In the genomic region with DNA sequence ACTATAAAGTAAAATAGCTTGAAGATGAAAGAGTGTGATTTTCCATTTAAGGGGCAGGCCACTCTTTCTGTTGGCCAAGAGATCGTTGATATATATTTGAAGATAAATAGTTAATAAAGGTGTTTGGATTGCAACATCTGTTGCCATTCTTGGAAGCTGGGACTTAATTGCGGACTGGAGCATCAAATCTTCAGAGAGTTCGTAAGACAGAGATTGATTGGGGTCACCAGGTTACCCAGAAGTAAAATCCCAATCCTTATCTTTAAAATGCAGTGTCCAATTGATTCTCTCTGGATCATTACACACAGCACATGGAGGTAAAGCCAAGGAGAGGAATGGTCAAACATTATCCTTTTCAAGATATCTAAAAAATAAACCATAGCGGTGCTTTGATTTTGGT, we compare ENCODE assay signal across 24 cellular contexts.
DNase-seq lines count a peak whose midpoint lies in the region; ATAC-seq and TF ChIP-seq lines count a peak whose summit lies in the region.
"Had no signal": no experiment of that assay in that cellular context is flagged by ENCODE, and none has a peak within 500 bp of the region (broad histone marks: within the 10 kb centered on the region; RNA-seq: fewer than 3 reads in every experiment).

No MANE protein-coding gene starts in this region.

- POLR2A ChIA-PET in Caco-2 (lab: Charles Lee): interaction anchor here (0.6 to 1.9 kb wide), 6 partner anchors 17 to 227 kb away, joined by 3 to 17 read pairs (median 4); partner anchors contain the start of gene HES1

- intact Hi-C loops in Caco-2 (cut with micrococcal nuclease; ENCODE audit: unreplicated experiment) (loop anchor here (1.0 to 10.0 kb wide), 6 partner anchors 64 to 400 kb away; no protein-coding TSS in a partner anchor), uterus (cut with DNase I; ENCODE audit: low total_unique reads) (no loop called here)

- no peak overlapping the region for H3K4me3 ChIP-seq in Caco-2 (ENCODE audit: low read depth, low read length)
- no peak overlapping the region for H3K4me3 ChIP-seq in uterus
- H3K4me3 ChIP-seq: A549; BLaER1 treated with 17β-estradiol and CSF1 and Interleukin-3, amounts not matched to agents 10 nM and 100 nM; GM12878 had no signal

- H3K4me1 Mint-ChIP-seq in Caco-2 (ENCODE audit: low read depth, unreplicated experiment): peaks cover 64% of the 10 kb centered on the region
- peaks cover 89% of the 10 kb centered on the region for H3K4me1 Mint-ChIP-seq in nephron progenitor cell
- peaks cover 79% of the 10 kb centered on the region for H3K4me1 Mint-ChIP-seq in progenitor cell of endocrine pancreas (ENCODE audit: low read depth)
- H3K4me1 Mint-ChIP-seq: B cell had no signal

- no TSS peak for BruUV-seq in Caco-2 (replicated peaks; lab: Mats Ljungman, UMichigan)

- H3K36me3 ChIP-seq in Caco-2 (ENCODE audit: control insufficient read depth, insufficient read depth, low read length): no peaks in the 10 kb centered on the region; the same call in none of the 2 replicates
- no peaks in the 10 kb centered on the region for H3K36me3 ChIP-seq in uterus
- H3K36me3 ChIP-seq: BLaER1 treated with 17β-estradiol and CSF1 and Interleukin-3, amounts not matched to agents 10 nM and 100 nM had no signal

- H3K4me3 Mint-ChIP-seq in Caco-2 (ENCODE audit: unreplicated experiment) (no peak overlapping the region), nephron progenitor cell (no peak overlapping the region), progenitor cell of endocrine pancreas (ENCODE audit: low read depth) (peak overlapping the region; percentile 31)
- H3K4me3 Mint-ChIP-seq: B cell; CD4-positive, alpha-beta T cell; CD8-positive, alpha-beta T cell had no signal

- no peaks in the 10 kb centered on the region for H3K36me3 Mint-ChIP-seq in Caco-2 (ENCODE audit: insufficient read depth, unreplicated experiment)
- H3K36me3 Mint-ChIP-seq in nephron progenitor cell (ENCODE audit: low read depth): no peaks in the 10 kb centered on the region
- no peaks in the 10 kb centered on the region for H3K36me3 Mint-ChIP-seq in progenitor cell of endocrine pancreas (ENCODE audit: insufficient read depth)
- H3K36me3 Mint-ChIP-seq: CD8-positive, alpha-beta T cell had no signal

- DNase-seq in Caco-2 (peak; percentile 73 to 79), nephron progenitor cell (no peak), progenitor cell of endocrine pancreas (ENCODE audit: low spot score, unreplicated experiment) (no peak), uterus (no peak), NCI-H128 (lab: John Stamatoyannopoulos, UW; ENCODE audit: unreplicated experiment) (no peak)
- DNase-seq in stimulated activated CD4-positive, alpha-beta T cell treated with anti-CD3 and anti-CD28 coated beads, Interleukin-1b, Interleukin-23, amount 100 ng/mL, for 48 hours: no peak
- DNase-seq: AML-193; CD4-positive, alpha-beta T cell; CD8-positive, alpha-beta T cell; DMS 273 treated with DMSO at 0.1 percent for 48 hours; DMS153; DMS53; DMS79; DND-41; EL; GDM1 had no signal

- TF ChIP-seq CTCF in Caco-2 (IDR thresholded peaks at IDR 0.05; ENCODE audit: insufficient read depth in 1 of 2, low read depth in 1 of 2, low read length in 1 of 2, severe bottlenecking in 1 of 2, unreplicated experiment in 1 of 2): no peak
- no peak for TF ChIP-seq CTCF in VCaP (conservative IDR thresholded peaks at IDR 0.05)
- TF ChIP-seq CTCF in nephron progenitor cell (IDR thresholded peaks at IDR 0.05): no peak
- no peak for TF ChIP-seq CTCF in progenitor cell of endocrine pancreas (IDR thresholded peaks at IDR 0.05; ENCODE audit: unreplicated experiment)
- TF ChIP-seq CTCF in uterus (IDR thresholded peaks at IDR 0.05): no peak

- peak overlapping the region; percentile 24; the same call in 1 of the 2 replicates for H3K27ac ChIP-seq in VCaP
- H3K27ac ChIP-seq in uterus: no peak overlapping the region
- H3K27ac ChIP-seq: 22Rv1; A549; BLaER1 treated with 17β-estradiol and CSF1 and Interleukin-3, amounts not matched to agents 10 nM and 100 nM; C4-2B had no signal

- CTCF ChIA-PET in Caco-2 (lab: Charles Lee): interaction anchor here (0.7 to 1.6 kb wide), 5 partner anchors 40 to 132 kb away, joined by 3 to 8 read pairs (median 3); no protein-coding TSS in a partner anchor

- H3K27ac Mint-ChIP-seq in Caco-2 (ENCODE audit: unreplicated experiment) (no peak overlapping the region), nephron progenitor cell (peak overlapping the region; percentile 58), progenitor cell of endocrine pancreas (peak overlapping the region; percentile 43)
- H3K27ac Mint-ChIP-seq: B cell; CD4-positive, alpha-beta T cell; CD8-positive, alpha-beta T cell had no signal

- no peaks in the 10 kb centered on the region for H3K27me3 Mint-ChIP-seq in Caco-2 (ENCODE audit: insufficient read depth, unreplicated experiment)
- H3K27me3 Mint-ChIP-seq in nephron progenitor cell (ENCODE audit: low read depth, poor library complexity): peaks cover 18% of the 10 kb centered on the region
- peaks cover 7% of the 10 kb centered on the region for H3K27me3 Mint-ChIP-seq in progenitor cell of endocrine pancreas
- H3K27me3 Mint-ChIP-seq: CD4-positive, alpha-beta T cell had no signal

- no peak for TF ChIP-seq POLR2A in uterus (IDR thresholded peaks at IDR 0.05)

- H3K4me1 ChIP-seq in Caco-2 (peaks cover 71% of the 10 kb centered on the region), uterus (no peaks in the 10 kb centered on the region)
- H3K4me1 ChIP-seq: A549 had no signal

- no peaks in the 10 kb centered on the region for H3K27me3 ChIP-seq in Caco-2 (replicated peaks; ENCODE audit: control insufficient read depth, insufficient read depth, low read length)
- H3K27me3 ChIP-seq in uterus: no peaks in the 10 kb centered on the region
- H3K27me3 ChIP-seq: BLaER1 treated with 17β-estradiol and CSF1 and Interleukin-3, amounts not matched to agents 10 nM and 100 nM had no signal

- ATAC-seq in HG02885 (IDR thresholded peaks at IDR 0.05; ENCODE audit: poor library complexity, unreplicated experiment): no peak
- ATAC-seq: A549; CD8-positive, alpha-beta T cell; GM12878 had no signal

- H3K9me3 ChIP-seq in Caco-2 (no peaks in the 10 kb centered on the region), uterus (no peaks in the 10 kb centered on the region)
- H3K9me3 ChIP-seq: A549 had no signal

- H3K9me3 Mint-ChIP-seq in Caco-2 (ENCODE audit: unreplicated experiment): no peaks in the 10 kb centered on the region
- H3K9me3 Mint-ChIP-seq in nephron progenitor cell: no peaks in the 10 kb centered on the region
- no peaks in the 10 kb centered on the region for H3K9me3 Mint-ChIP-seq in progenitor cell of endocrine pancreas (ENCODE audit: low read depth)
- H3K9me3 Mint-ChIP-seq: CD4-positive, alpha-beta T cell; CD8-positive, alpha-beta T cell had no signal

Comparison
In these comparisons a context has a peak if more than half of its experiments do, and no peak if none do; other contexts are left out.
1. DNase-seq: peak in Caco-2 (2 of 2); none in nephron progenitor cell (single experiment), progenitor cell of endocrine pancreas (single experiment), uterus (0 of 2), NCI-H128 (single experiment) and stimulated activated CD4-positive, alpha-beta T cell treated with anti-CD3 and anti-CD28 coated beads, Interleukin-1b, Interleukin-23, amount 100 ng/mL, for 48 hours (single experiment).